22 cellular contexts compared by ENCODE assay signal in genomic region chr11:111886032-111886431, GRCh38. TPM values are rescaled to one million over a fixed set of nuclear protein-coding genes. Genes with fewer than 3 reads are reported as not detected.
"Had no signal": no experiment of that assay in that cellular context is flagged by ENCODE, and none has a peak within 500 bp of the region (broad histone marks: within the 10 kb centered on the region; RNA-seq: fewer than 3 reads in every experiment).

No MANE protein-coding gene starts in this region.

- H3K27me3 ChIP-seq: SJSA1 had no signal

- H3K9me3 ChIP-seq: SJSA1 had no signal

- H3K4me3 ChIP-seq: SJSA1, SK-N-MC had no signal

- DNase-seq: NCI-H1048, NCI-H1105, NCI-H1417, NCI-H1436 treated with DMSO at 0.1 percent for 48 hours, NCI-H1694, NCI-H187 treated with DMSO at 0.1 percent for 48 hours, NCI-H2029 treated with DMSO at 0.1 percent for 48 hours, NCI-H2227 treated with DMSO at 0.1 percent for 48 hours, NCI-H524, NCI-H526 treated with DMSO at 0.1 percent for 48 hours, NCI-H774, Right ventricle myocardium superior, RPMI8226, SIG-M5 had no signal

- H3K4me2 ChIP-seq: KMS-11 had no signal

- FAIRE-seq: HTR-8/SVneo, RCC 7860 had no signal

- H3K27ac ChIP-seq: HL-60, KMS-11, SJSA1, SK-N-MC had no signal

- H3K9ac ChIP-seq: KMS-11 had no signal

- H3K36me3 ChIP-seq: SJSA1 had no signal

- H3K4me1 ChIP-seq: SJSA1 had no signal

RNA-seq across cellular contexts. Expression of gene HSPB2, which starts 26.5 kb away (rescaled TPM):
- total RNA-seq: NCI-H460; SJSA1; T-helper 1 cell treated with Interleukin-12 subunit alpha and Interleukin-12 subunit beta and Interleukin-4 antibody, amounts not matched to agents 30 ng/mL and 1 ng/mL, for 36 hours had no signal
